ENCODE assay signal across 8 cellular contexts in the genomic region with DNA sequence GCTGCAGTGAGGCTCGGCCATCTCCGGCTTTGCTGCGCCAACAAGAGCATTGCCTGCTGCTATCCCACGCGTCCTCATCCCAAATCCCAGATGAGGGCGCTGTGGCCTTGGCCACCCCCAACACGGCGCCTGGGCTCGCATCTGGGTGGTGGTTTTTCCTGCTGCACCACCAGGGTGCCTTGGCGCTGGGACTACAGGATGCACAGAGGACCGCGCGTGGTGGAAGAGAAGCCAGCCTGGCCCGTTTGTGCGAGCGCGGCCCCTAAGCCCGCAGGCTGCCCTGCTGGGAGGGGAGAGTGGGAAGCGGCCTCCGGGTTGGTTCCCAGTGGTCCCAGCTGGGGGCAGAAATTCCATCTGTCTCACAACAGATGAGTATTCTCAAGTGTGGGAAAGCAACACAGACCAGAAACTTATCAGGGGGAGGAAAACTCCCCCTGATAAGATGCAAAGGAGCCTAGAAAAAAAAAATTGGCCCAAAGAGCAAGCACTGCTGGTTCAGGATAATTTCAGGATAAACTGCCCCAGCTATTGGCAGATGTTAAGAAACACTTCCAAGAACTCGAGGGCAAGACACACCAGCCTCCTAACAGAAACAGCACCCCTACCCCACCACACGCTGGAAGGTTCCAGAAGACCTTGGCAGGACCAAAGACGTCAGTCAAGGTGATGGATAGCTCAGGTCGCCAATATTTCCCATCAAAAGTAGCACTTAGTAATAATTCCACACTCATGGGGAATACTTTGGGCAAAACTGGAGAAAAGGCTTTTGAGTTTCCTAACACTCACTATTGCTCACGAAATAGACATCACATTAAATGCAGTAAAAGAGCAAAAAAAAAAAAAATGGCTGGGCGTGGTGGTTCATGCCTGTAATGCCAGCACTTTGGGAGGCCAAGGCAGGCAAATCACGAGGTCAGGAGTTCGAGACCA.
A peak's percentile ranks its signal among the peaks of the same experiment; 100 is the strongest.
DNase-seq lines count a peak whose midpoint lies in the region; ATAC-seq, FAIRE-seq and TF ChIP-seq lines count a peak whose summit lies in the region.

No MANE protein-coding gene starts in this region.

- CTCF ChIA-PET in mammary epithelial cell (lab: Charles Lee; ENCODE audit: low non-redundant PET), result no interaction called here

- peaks cover 41% of the 10 kb centered on the region for H3K4me1 ChIP-seq in mammary epithelial cell (ENCODE audit: insufficient read depth, low read length)
- H3K4me1 ChIP-seq in keratinocyte (ENCODE audit: control insufficient read depth, extremely low read depth, insufficient read depth, low read length), result peaks cover 32% of the 10 kb centered on the region
- peaks cover 0 to 21% (median 9%) of the 10 kb centered on the region in 6 donors for H3K4me1 ChIP-seq in spleen

- H3K27ac ChIP-seq in mammary epithelial cell (ENCODE audit: insufficient read depth, low read depth, low read length) (no peak overlapping the region), keratinocyte (ENCODE audit: control insufficient read depth, insufficient read depth, low read length) (no peak overlapping the region), spleen (peak overlapping the region in 6 of 8 donors; percentile 7 to 51 (median 34))

- TF ChIP-seq POLR2A in spleen (IDR thresholded peaks at IDR 0.05), result no peak

- FAIRE-seq in HTR-8/SVneo (lab: Jason Lieb, UNC) (peak; percentile 84), keratinocyte (lab: Jason Lieb, UNC) (peak; percentile 76), urothelium cell line (lab: Jason Lieb, UNC) (no peak)

- H3K9ac ChIP-seq in mammary epithelial cell (ENCODE audit: insufficient read depth, low read length) (no peak overlapping the region), keratinocyte (ENCODE audit: control insufficient read depth, extremely low read depth, insufficient read depth, low read length) (no peak overlapping the region)

- H3K79me2 ChIP-seq in mammary epithelial cell (ENCODE audit: insufficient read depth, low read length), result no peaks in the 10 kb centered on the region
- H3K79me2 ChIP-seq in keratinocyte (ENCODE audit: control insufficient read depth, insufficient read depth, low read length), result no peaks in the 10 kb centered on the region

- H3K36me3 ChIP-seq in mammary epithelial cell (ENCODE audit: insufficient read depth, low read length) (no peaks in the 10 kb centered on the region), keratinocyte (ENCODE audit: control insufficient read depth in 2 of 2, extremely low read depth in 1 of 2, insufficient read depth in 2 of 2, low read length in 2 of 2) (no peaks in the 10 kb centered on the region), spleen (no peaks in the 10 kb centered on the region)

- no peak overlapping the region for H3K4me3 ChIP-seq in mammary epithelial cell (replicated peaks in 1 of 3; ENCODE audit: insufficient read depth in 1 of 3, low read depth in 2 of 3, low read length in 3 of 3)
- H3K4me3 ChIP-seq in keratinocyte (ENCODE audit: control insufficient read depth in 2 of 3, extremely low read depth in 1 of 3, insufficient read depth in 2 of 3, low read depth in 1 of 3, low read length in 3 of 3), result no peak overlapping the region
- no peak overlapping the region for H3K4me3 ChIP-seq in spleen

- WGBS in mammary epithelial cell (ENCODE audit: low coverage, missing lambda C conversion rate), result 96% methylated on average over 19 of the region's 28 CpGs
- WGBS in spleen, 5 donors, result 35 to 42% (median 40%) methylated on average over 27 to 28 of the region's 28 CpGs

- no TSS peak for BruUV-seq in mammary epithelial cell (replicated peaks; lab: Mats Ljungman, UMichigan)

- H3K27me3 ChIP-seq in mammary epithelial cell (ENCODE audit: insufficient read depth, low read length) (no peaks in the 10 kb centered on the region), keratinocyte (ENCODE audit: control insufficient read depth, extremely low read depth, insufficient read depth, low read length) (peaks cover 10% of the 10 kb centered on the region), spleen (replicated peaks in 1 of 7) (peaks cover 0 to 41% (median 10%) of the 10 kb centered on the region in 7 donors)

- in situ Hi-C loops in mammary epithelial cell (cut with MboI; ENCODE audit: low sequenced_read_pairs in 2 of 2), result loop anchor here in 1 of 2 donors (10.0 kb wide), 1 partner anchor 153 kb away; a partner anchor contains a TSS

- H3K9me1 ChIP-seq in keratinocyte (ENCODE audit: control insufficient read depth, extremely low read depth, insufficient read depth, low read length), result no peaks in the 10 kb centered on the region

- dilution Hi-C loops in mammary epithelial cell (cut with HindIII; ENCODE audit: low sequenced_read_pairs), result loop anchor here (5.0 kb wide), 1 partner anchor 40 kb away; no protein-coding TSS in a partner anchor
- dilution Hi-C loops in keratinocyte (cut with MboI; ENCODE audit: extremely low pct_ligation_motif_present, low sequenced_read_pairs), result loop anchor here (25.0 kb wide), 1 partner anchor 145 kb away; a partner anchor contains a TSS

- H3K4me2 ChIP-seq in mammary epithelial cell (ENCODE audit: insufficient read depth, low read depth, low read length), result no peak overlapping the region
- H3K4me2 ChIP-seq in keratinocyte (ENCODE audit: control insufficient read depth, extremely low read depth, insufficient read depth, low read depth, low read length), result peak overlapping the region; percentile 16

- H3K9me3 ChIP-seq in mammary epithelial cell (replicated peaks; ENCODE audit: insufficient read depth, low read length) (peaks cover 4% of the 10 kb centered on the region), keratinocyte (ENCODE audit: control insufficient read depth, low read depth, low read length) (no peaks in the 10 kb centered on the region), spleen (no peaks in the 10 kb centered on the region)

- ATAC-seq in HG02938 (IDR thresholded peaks at IDR 0.05; ENCODE audit: unreplicated experiment) (no peak), HG03045 (IDR thresholded peaks at IDR 0.05; ENCODE audit: unreplicated experiment) (no peak)

- DNase-seq in HTR-8/SVneo (ENCODE audit: insufficient read length, low spot score), result no peak
- peak; percentile 31 for DNase-seq in mammary epithelial cell
- no peak for DNase-seq in keratinocyte (ENCODE audit: low read depth, low spot score)
- peak; percentile 76 for DNase-seq in spleen
- DNase-seq in urothelium cell line (ENCODE audit: low spot score), result no peak
- DNase-seq in germinal center (ENCODE audit: low spot score), result no peak

- intact Hi-C loops in mammary epithelial cell (cut with micrococcal nuclease) (loop anchor here (2.0 to 5.0 kb wide), 3 partner anchors 65 to 175 kb away; no protein-coding TSS in a partner anchor), spleen (cut with DNase I; ENCODE audit: low total_unique reads) (loop anchor here (10.0 kb wide), 1 partner anchor 153 kb away; a partner anchor contains a TSS)

- TF ChIP-seq CTCF in mammary epithelial cell (conservative IDR thresholded peaks at IDR 0.05 in 1 of 2, IDR thresholded peaks at IDR 0.05 in 1 of 2; ENCODE audit: extremely low read depth in 1 of 2, insufficient read depth in 1 of 2, low read depth in 1 of 2, low read length in 2 of 2), result peak in 1 of 2 donors; percentile 23
- peak in 2 of 3 experiments; percentile 85 to 90 for TF ChIP-seq CTCF in keratinocyte (optimal IDR thresholded peaks at IDR 0.05 in 1 of 3, IDR thresholded peaks at IDR 0.05 in 1 of 3, conservative IDR thresholded peaks at IDR 0.05 in 1 of 3; ENCODE audit: extremely low read depth in 1 of 3, insufficient read depth in 2 of 3, low read length in 3 of 3)
- peak in 9 of 11 experiments; percentile 6 to 58 (median 45) for TF ChIP-seq CTCF in spleen (IDR thresholded peaks at IDR 0.05 in 8 of 11, conservative IDR thresholded peaks at IDR 0.05 in 3 of 11)

- H4K20me1 ChIP-seq in mammary epithelial cell (ENCODE audit: insufficient read depth, low read length), result no peaks in the 10 kb centered on the region
- H4K20me1 ChIP-seq in keratinocyte (ENCODE audit: control insufficient read depth, extremely low read depth, insufficient read depth, low read length), result no peaks in the 10 kb centered on the region

- no peak overlapping the region for H2AFZ ChIP-seq in mammary epithelial cell (ENCODE audit: low read depth, low read length)
- H2AFZ ChIP-seq in keratinocyte (ENCODE audit: control insufficient read depth, low read length), result peak overlapping the region; percentile 33

Comparison
In these comparisons a context has a peak if more than half of its experiments do, and no peak if none do; other contexts are left out.
1. DNase-seq: peak in mammary epithelial cell (single experiment) and spleen (single experiment); none in HTR-8/SVneo (single experiment), keratinocyte (single experiment), urothelium cell line (single experiment) and germinal center (single experiment).
2. H3K27ac ChIP-seq: peak in spleen (6 of 8); none in mammary epithelial cell (single experiment) and keratinocyte (single experiment).